In the genomic region with DNA sequence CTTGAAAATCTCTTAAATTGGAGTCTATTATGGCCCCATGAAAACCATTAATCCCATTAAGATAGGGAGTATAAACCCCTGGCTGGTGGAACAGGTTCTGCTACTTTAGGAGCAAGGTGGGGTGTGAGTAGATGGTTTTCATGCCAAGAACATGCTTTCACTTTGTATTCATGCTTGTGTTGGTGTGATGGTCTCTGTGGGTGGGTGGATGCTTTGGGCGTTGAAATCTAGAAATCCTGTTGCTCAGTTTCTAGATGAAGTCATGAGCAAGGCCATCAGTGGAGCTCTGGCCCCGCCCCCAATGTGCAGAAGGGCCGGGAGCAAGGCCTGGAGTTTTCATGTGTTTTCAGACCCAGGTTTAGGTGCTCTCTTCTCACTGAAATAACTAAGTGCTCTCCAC, we compare ENCODE assay signal across 9 cellular contexts. TPM values are rescaled to one million over a fixed set of nuclear protein-coding genes. Genes with fewer than 3 reads are reported as not detected.
DNase-seq lines count a peak whose midpoint lies in the region; ATAC-seq and TF ChIP-seq lines count a peak whose summit lies in the region.
"Had no signal": no experiment of that assay in that cellular context is flagged by ENCODE, and none has a peak within 500 bp of the region (broad histone marks: within the 10 kb centered on the region; RNA-seq: fewer than 3 reads in every experiment).

No MANE protein-coding gene starts in this region.

- no peak for TF ChIP-seq CTCF in Caco-2 (IDR thresholded peaks at IDR 0.05; ENCODE audit: insufficient read depth in 1 of 2, low read depth in 1 of 2, low read length in 1 of 2, severe bottlenecking in 1 of 2, unreplicated experiment in 1 of 2)
- no peak for TF ChIP-seq CTCF in osteoblast (IDR thresholded peaks at IDR 0.05; ENCODE audit: extremely low read depth, low read depth, low read length)
- no peak for TF ChIP-seq CTCF in GM23338 (conservative IDR thresholded peaks at IDR 0.05; ENCODE audit: low read depth in 2 of 2)

- H3K9me3 Mint-ChIP-seq in Caco-2 (ENCODE audit: unreplicated experiment) (no peaks in the 10 kb centered on the region), GM23338 (no peaks in the 10 kb centered on the region)
- no peaks in the 10 kb centered on the region for H3K9me3 Mint-ChIP-seq in activated naive CD8-positive, alpha-beta T cell treated with anti-CD3 and anti-CD28 coated beads for 36 hours

- H2AFZ ChIP-seq in osteoblast (ENCODE audit: low read length) (no peak overlapping the region), GM23338 (no peak overlapping the region)

- H3K27me3 ChIP-seq in Caco-2 (replicated peaks; ENCODE audit: control insufficient read depth, insufficient read depth, low read length) (no peaks in the 10 kb centered on the region), osteoblast (ENCODE audit: insufficient read depth, low read length) (no peaks in the 10 kb centered on the region), GM23338 (ENCODE audit: insufficient read depth) (no peaks in the 10 kb centered on the region)

- peaks cover 3% of the 10 kb centered on the region for H3K36me3 ChIP-seq in Caco-2 (ENCODE audit: control insufficient read depth, insufficient read depth, low read length)
- H3K36me3 ChIP-seq in osteoblast (ENCODE audit: insufficient read depth, low read length): peaks cover 84% of the 10 kb centered on the region
- H3K36me3 ChIP-seq in GM23338 (ENCODE audit: insufficient read depth): no peaks in the 10 kb centered on the region; the same call in 1 of the 2 replicates

- no peaks in the 10 kb centered on the region for H3K79me2 ChIP-seq in osteoblast (ENCODE audit: insufficient read depth, low read length)
- no peaks in the 10 kb centered on the region for H3K79me2 ChIP-seq in GM23338 (replicated peaks; ENCODE audit: insufficient read depth)

- no peak overlapping the region for H3K27ac ChIP-seq in osteoblast (ENCODE audit: low read depth, low read length)
- no peak overlapping the region for H3K27ac ChIP-seq in GM23338 (ENCODE audit: low read depth)
- H3K27ac ChIP-seq: KMS-11 had no signal

- DNase-seq in Caco-2: peak in 1 of 2 experiments; percentile 28
- DNase-seq in activated naive CD8-positive, alpha-beta T cell treated with anti-CD3 and anti-CD28 coated beads for 36 hours: peak; percentile 66
- DNase-seq in osteoblast (ENCODE audit: insufficient read length, low spot score, missing footprints): peak; percentile 68
- DNase-seq in GM23338 (ENCODE audit: low spot score): no peak
- DNase-seq in nucleus accumbens (lab: John Stamatoyannopoulos, UW): no peak
- DNase-seq in COLO829 (ENCODE audit: low spot score): no peak

- POLR2A ChIA-PET in Caco-2 (lab: Charles Lee): no interaction called here

- CTCF ChIA-PET in Caco-2 (lab: Charles Lee): no interaction called here

- H3K4me3 ChIP-seq in Caco-2 (ENCODE audit: low read depth, low read length): no peak overlapping the region
- no peak overlapping the region for H3K4me3 ChIP-seq in osteoblast (ENCODE audit: insufficient read depth, low read length)
- H3K4me3 ChIP-seq in GM23338: no peak overlapping the region

- peaks cover 76% of the 10 kb centered on the region for H3K36me3 Mint-ChIP-seq in Caco-2 (ENCODE audit: insufficient read depth, unreplicated experiment)
- peaks cover 33% of the 10 kb centered on the region for H3K36me3 Mint-ChIP-seq in activated naive CD8-positive, alpha-beta T cell treated with anti-CD3 and anti-CD28 coated beads for 36 hours
- peaks cover 7% of the 10 kb centered on the region; the same call in 2 of the 3 replicates for H3K36me3 Mint-ChIP-seq in GM23338 (ENCODE audit: low read depth)

- H3K4me3 Mint-ChIP-seq in Caco-2 (ENCODE audit: unreplicated experiment) (no peak overlapping the region), GM23338 (no peak overlapping the region)
- no peak overlapping the region for H3K4me3 Mint-ChIP-seq in activated naive CD8-positive, alpha-beta T cell treated with anti-CD3 and anti-CD28 coated beads for 36 hours

- H3K4me1 Mint-ChIP-seq in Caco-2 (ENCODE audit: low read depth, unreplicated experiment): peaks cover 10% of the 10 kb centered on the region
- peaks cover 52% of the 10 kb centered on the region for H3K4me1 Mint-ChIP-seq in activated naive CD8-positive, alpha-beta T cell treated with anti-CD3 and anti-CD28 coated beads for 36 hours
- peaks cover 21% of the 10 kb centered on the region for H3K4me1 Mint-ChIP-seq in GM23338

- no peaks in the 10 kb centered on the region for H3K4me1 ChIP-seq in Caco-2
- H3K4me1 ChIP-seq in osteoblast (ENCODE audit: insufficient read depth, low read length): peaks cover 34% of the 10 kb centered on the region
- H3K4me1 ChIP-seq in GM23338 (ENCODE audit: insufficient read depth): no peaks in the 10 kb centered on the region

- H3K9me3 ChIP-seq in Caco-2 (no peaks in the 10 kb centered on the region), osteoblast (ENCODE audit: low read depth, low read length) (no peaks in the 10 kb centered on the region)

- H3K4me2 ChIP-seq in osteoblast (ENCODE audit: insufficient read depth, low read length): no peak overlapping the region
- H3K4me2 ChIP-seq in GM23338: no peak overlapping the region
- H3K4me2 ChIP-seq: KMS-11 had no signal

- ATAC-seq in HG02885 (IDR thresholded peaks at IDR 0.05; ENCODE audit: poor library complexity, unreplicated experiment): peak; percentile 50
- ATAC-seq in GM23338: no peak
- ATAC-seq in HG03025 (IDR thresholded peaks at IDR 0.05; ENCODE audit: low FRiP score, unreplicated experiment): no peak

- H3K27me3 Mint-ChIP-seq in Caco-2 (ENCODE audit: insufficient read depth, unreplicated experiment) (no peaks in the 10 kb centered on the region), GM23338 (ENCODE audit: insufficient read depth, low read depth, poor library complexity) (peaks cover 5% of the 10 kb centered on the region)
- no peaks in the 10 kb centered on the region for H3K27me3 Mint-ChIP-seq in activated naive CD8-positive, alpha-beta T cell treated with anti-CD3 and anti-CD28 coated beads for 36 hours

- intact Hi-C loops in Caco-2 (cut with micrococcal nuclease; ENCODE audit: unreplicated experiment): loop anchor here (10.0 kb wide), 1 partner anchor 181 kb away; no protein-coding TSS in a partner anchor

- peaks cover 22% of the 10 kb centered on the region for H4K20me1 ChIP-seq in osteoblast (ENCODE audit: insufficient read depth, low read length)
- no peaks in the 10 kb centered on the region for H4K20me1 ChIP-seq in GM23338 (replicated peaks; ENCODE audit: insufficient read depth)

- H3K27ac Mint-ChIP-seq in Caco-2 (ENCODE audit: unreplicated experiment) (peak overlapping the region; percentile 32), GM23338 (no peak overlapping the region)
- peak overlapping the region; percentile 16 for H3K27ac Mint-ChIP-seq in activated naive CD8-positive, alpha-beta T cell treated with anti-CD3 and anti-CD28 coated beads for 36 hours

- no peaks in the 10 kb centered on the region for H3F3A ChIP-seq in GM23338 (replicated peaks; ENCODE audit: low read depth)

- no TSS peak for BruUV-seq in Caco-2 (replicated peaks; lab: Mats Ljungman, UMichigan)

- H3K9me2 ChIP-seq in GM23338 (ENCODE audit: insufficient read depth): no peaks in the 10 kb centered on the region

TF ChIP-seq in GM23338, 12 proteins besides CTCF, POLR2A, EP300 and RAD21:
- TF ChIP-seq STAT1 (IDR thresholded peaks at IDR 0.05; ENCODE audit: unreplicated experiment) (no peak), EZH2phosphoT487 (IDR thresholded peaks at IDR 0.05; ENCODE audit: unreplicated experiment) (no peak)
- TF ChIP-seq, protein P1, sequence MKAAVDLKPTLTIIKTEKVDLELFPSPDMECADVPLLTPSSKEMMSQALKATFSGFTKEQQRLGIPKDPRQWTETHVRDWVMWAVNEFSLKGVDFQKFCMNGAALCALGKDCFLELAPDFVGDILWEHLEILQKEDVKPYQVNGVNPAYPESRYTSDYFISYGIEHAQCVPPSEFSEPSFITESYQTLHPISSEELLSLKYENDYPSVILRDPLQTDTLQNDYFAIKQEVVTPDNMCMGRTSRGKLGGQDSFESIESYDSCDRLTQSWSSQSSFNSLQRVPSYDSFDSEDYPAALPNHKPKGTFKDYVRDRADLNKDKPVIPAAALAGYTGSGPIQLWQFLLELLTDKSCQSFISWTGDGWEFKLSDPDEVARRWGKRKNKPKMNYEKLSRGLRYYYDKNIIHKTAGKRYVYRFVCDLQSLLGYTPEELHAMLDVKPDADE (IDR thresholded peaks at IDR 0.05): no peak
- TF ChIP-seq, protein P2, sequence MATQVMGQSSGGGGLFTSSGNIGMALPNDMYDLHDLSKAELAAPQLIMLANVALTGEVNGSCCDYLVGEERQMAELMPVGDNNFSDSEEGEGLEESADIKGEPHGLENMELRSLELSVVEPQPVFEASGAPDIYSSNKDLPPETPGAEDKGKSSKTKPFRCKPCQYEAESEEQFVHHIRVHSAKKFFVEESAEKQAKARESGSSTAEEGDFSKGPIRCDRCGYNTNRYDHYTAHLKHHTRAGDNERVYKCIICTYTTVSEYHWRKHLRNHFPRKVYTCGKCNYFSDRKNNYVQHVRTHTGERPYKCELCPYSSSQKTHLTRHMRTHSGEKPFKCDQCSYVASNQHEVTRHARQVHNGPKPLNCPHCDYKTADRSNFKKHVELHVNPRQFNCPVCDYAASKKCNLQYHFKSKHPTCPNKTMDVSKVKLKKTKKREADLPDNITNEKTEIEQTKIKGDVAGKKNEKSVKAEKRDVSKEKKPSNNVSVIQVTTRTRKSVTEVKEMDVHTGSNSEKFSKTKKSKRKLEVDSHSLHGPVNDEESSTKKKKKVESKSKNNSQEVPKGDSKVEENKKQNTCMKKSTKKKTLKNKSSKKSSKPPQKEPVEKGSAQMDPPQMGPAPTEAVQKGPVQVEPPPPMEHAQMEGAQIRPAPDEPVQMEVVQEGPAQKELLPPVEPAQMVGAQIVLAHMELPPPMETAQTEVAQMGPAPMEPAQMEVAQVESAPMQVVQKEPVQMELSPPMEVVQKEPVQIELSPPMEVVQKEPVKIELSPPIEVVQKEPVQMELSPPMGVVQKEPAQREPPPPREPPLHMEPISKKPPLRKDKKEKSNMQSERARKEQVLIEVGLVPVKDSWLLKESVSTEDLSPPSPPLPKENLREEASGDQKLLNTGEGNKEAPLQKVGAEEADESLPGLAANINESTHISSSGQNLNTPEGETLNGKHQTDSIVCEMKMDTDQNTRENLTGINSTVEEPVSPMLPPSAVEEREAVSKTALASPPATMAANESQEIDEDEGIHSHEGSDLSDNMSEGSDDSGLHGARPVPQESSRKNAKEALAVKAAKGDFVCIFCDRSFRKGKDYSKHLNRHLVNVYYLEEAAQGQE (IDR thresholded peaks at IDR 0.05; ENCODE audit: unreplicated experiment): no peak

RNA-seq across cellular contexts. Expression of a gene that starts 20.1 kb away (rescaled TPM):
- 7.1 and 8.0 TPM in 2 replicates for total RNA-seq in Caco-2 (2022)
- total RNA-seq in activated naive CD8-positive, alpha-beta T cell treated with anti-CD3 and anti-CD28 coated beads for 36 hours: 10 to 100 TPM; 19.4 to 19.5 TPM
- total RNA-seq in osteoblast: 1.4 and 2.7 TPM in 2 replicates
- total RNA-seq in GM23338 (2014; rRNA removed; shearing (Covaris generic)): not detected in 2 replicates
- polyA plus RNA-seq in GM23338 (2016; fragmentation: Nextera tagmentation; extraction: Ambion mirVana): 0.16 TPM in 1 of 2 replicates, not detected in the other

RNA-seq across cellular contexts. Expression of a gene that starts 50.9 kb away (rescaled TPM):
- total RNA-seq in Caco-2 (2022) (69.0 and 71.9 TPM in 2 replicates), osteoblast (104 and 174 TPM in 2 replicates)
- total RNA-seq in activated naive CD8-positive, alpha-beta T cell treated with anti-CD3 and anti-CD28 coated beads for 36 hours: 10 to 100 TPM; 21.3 to 22.7 TPM
- 35.9 and 36.6 TPM in 2 replicates for total RNA-seq in GM23338 (2014; rRNA removed; shearing (Covaris generic))
- 12.1 and 15.8 TPM in 2 replicates for polyA plus RNA-seq in GM23338 (2016; fragmentation: Nextera tagmentation; extraction: Ambion mirVana)

Comparison
In these comparisons a context has a peak if more than half of its experiments do, and no peak if none do; other contexts are left out.
1. DNase-seq: peak in activated naive CD8-positive, alpha-beta T cell treated with anti-CD3 and anti-CD28 coated beads for 36 hours (single experiment) and osteoblast (single experiment); none in GM23338 (single experiment), nucleus accumbens (0 of 56) and COLO829 (single experiment).